Comparison of ENCODE assay signal across 36 cellular contexts in the genomic region with DNA sequence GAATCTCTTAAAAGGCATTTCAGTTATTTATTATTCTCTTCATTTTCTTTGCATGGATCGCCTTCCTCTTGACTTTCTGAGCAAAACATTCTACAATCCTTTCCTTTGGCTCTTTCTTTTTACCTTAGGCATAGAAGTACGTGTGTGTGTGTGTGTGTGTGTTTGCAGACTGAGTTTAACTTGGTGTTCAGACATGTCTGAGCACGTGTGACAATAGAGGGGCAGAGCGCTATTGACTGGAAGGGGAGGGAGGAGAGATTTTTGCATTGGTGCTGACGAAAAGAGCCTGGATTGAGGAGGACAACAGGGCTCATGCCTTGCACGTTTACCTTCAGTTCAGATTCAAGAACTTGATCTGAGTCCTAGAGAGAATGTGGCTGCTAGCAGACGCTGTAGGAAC.
"Had no signal": no experiment of that assay in that cellular context is flagged by ENCODE, and none has a peak within 500 bp of the region (broad histone marks: within the 10 kb centered on the region; RNA-seq: fewer than 3 reads in every experiment).

No MANE protein-coding gene starts in this region.

- ATAC-seq: activated CD8-positive, alpha-beta memory T cell treated with anti-CD3 and anti-CD28 coated beads, Interleukin-2, amount 10 ng/mL, durations not matched to agents 7 days and 5 days; activated T-cell treated with anti-CD3 and anti-CD28 coated beads, Interleukin-2, amount 50 U/mL, for 72 hours; activated T-helper 17 cell treated with anti-CD3 and anti-CD28 coated beads, Interleukin-2, amount 50 U/mL, for 72 hours; PC-3 had no signal

- H3K27ac ChIP-seq: brain microvascular endothelial cell, Peyer's patch, WERI-Rb-1 had no signal

- H3K9me3 ChIP-seq: MG63, Peyer's patch had no signal

- H3K9me3 Mint-ChIP-seq: activated CD4-positive, alpha-beta memory T cell treated with anti-CD3 and anti-CD28 coated beads, Interleukin-2, amount 10 ng/mL, durations not matched to agents 7 days and 5 days; activated naive CD8-positive, alpha-beta T cell treated with anti-CD3 and anti-CD28 coated beads for 36 hours; activated T-cell treated with anti-CD3 and anti-CD28 coated beads, Interleukin-2, amount 50 U/mL, for 72 hours; activated T-helper 17 cell treated with anti-CD3 and anti-CD28 coated beads, Interleukin-2, amount 50 U/mL, for 72 hours; IgD-negative memory B cell had no signal

- H3K36me3 ChIP-seq: brain microvascular endothelial cell, MG63, Peyer's patch, WERI-Rb-1 had no signal

- H3K4me1 ChIP-seq: Peyer's patch had no signal

- H3K4me1 Mint-ChIP-seq: activated CD4-positive, alpha-beta memory T cell treated with anti-CD3 and anti-CD28 coated beads, Interleukin-2, amount 10 ng/mL, durations not matched to agents 7 days and 5 days; activated CD8-positive, alpha-beta memory T cell treated with anti-CD3 and anti-CD28 coated beads, Interleukin-2, amount 10 ng/mL, durations not matched to agents 7 days and 5 days; activated naive CD8-positive, alpha-beta T cell treated with anti-CD3 and anti-CD28 coated beads for 36 hours; activated T-helper 17 cell treated with anti-CD3 and anti-CD28 coated beads, Interleukin-2, amount 50 U/mL, for 72 hours had no signal

- DNase-seq: activated CD4-positive, alpha-beta memory T cell treated with anti-CD3 and anti-CD28 coated beads, Interleukin-2, amount 10 ng/mL, durations not matched to agents 7 days and 5 days; activated CD4-positive, alpha-beta T cell treated with anti-CD3 and anti-CD28 coated beads for 1 hour; activated CD4-positive, alpha-beta T cell treated with anti-CD3 and anti-CD28 coated beads for 48 hours; activated CD4-positive, CD25-positive, alpha-beta regulatory T cell; activated CD8-positive, alpha-beta memory T cell treated with anti-CD3 and anti-CD28 coated beads for 24 hours; activated CD8-positive, alpha-beta memory T cell treated with anti-CD3 and anti-CD28 coated beads, Interleukin-2, amount 10 ng/mL, durations not matched to agents 7 days and 5 days; activated CD8-positive, alpha-beta memory T cell treated with anti-CD3 and anti-CD28 coated beads, Interleukin-2, amount 50 U/mL, for 48 hours; activated effector memory CD4-positive, alpha-beta T cell treated with anti-CD3 and anti-CD28 coated beads, Interleukin-2, amount 50 U/mL, for 16 hours; activated naive CD4-positive, alpha-beta T cell; activated naive CD4-positive, alpha-beta T cell treated with anti-CD3 and anti-CD28 coated beads, Interleukin-2, amount 50 U/mL, for 16 hours; activated naive CD8-positive, alpha-beta T cell treated with anti-CD3 and anti-CD28 coated beads for 36 hours; activated T-cell treated with anti-CD3 and anti-CD28 coated beads, Interleukin-2, amount 50 U/mL, for 72 hours; amniotic stem cell; aorta; brain microvascular endothelial cell; Karpas-422; KBM-7; MG63; NCI-H1048; NCI-H1105 treated with DMSO at 0.1 percent for 48 hours; NCI-H1436; NCI-H1694; NCI-H1930; NCI-H2081 treated with DMSO at 0.1 percent for 48 hours; NCI-H226; NCI-H446 treated with DMSO at 0.1 percent for 48 hours; NCI-H524; NCI-H69; NK-92 treated with Interleukin-12 subunit alpha and Interleukin-12 subunit beta, amount 100 ng/mL, for 24 hours; PC-3; Peyer's patch; Right ventricle myocardium superior; T1000; WERI-Rb-1 had no signal

- H3K27me3 ChIP-seq: brain microvascular endothelial cell, MG63, Peyer's patch had no signal

- H3K4me3 Mint-ChIP-seq: activated CD4-positive, alpha-beta memory T cell treated with anti-CD3 and anti-CD28 coated beads, Interleukin-2, amount 10 ng/mL, durations not matched to agents 7 days and 5 days; activated CD8-positive, alpha-beta memory T cell treated with anti-CD3 and anti-CD28 coated beads, Interleukin-2, amount 10 ng/mL, durations not matched to agents 7 days and 5 days; activated naive CD8-positive, alpha-beta T cell treated with anti-CD3 and anti-CD28 coated beads for 36 hours; activated T-cell treated with anti-CD3 and anti-CD28 coated beads, Interleukin-2, amount 50 U/mL, for 72 hours; activated T-helper 17 cell treated with anti-CD3 and anti-CD28 coated beads, Interleukin-2, amount 50 U/mL, for 72 hours; IgD-negative memory B cell had no signal

- H3K36me3 Mint-ChIP-seq: activated CD8-positive, alpha-beta memory T cell treated with anti-CD3 and anti-CD28 coated beads, Interleukin-2, amount 10 ng/mL, durations not matched to agents 7 days and 5 days; activated naive CD8-positive, alpha-beta T cell treated with anti-CD3 and anti-CD28 coated beads for 36 hours had no signal

- H3K27ac Mint-ChIP-seq: activated CD4-positive, alpha-beta memory T cell treated with anti-CD3 and anti-CD28 coated beads, Interleukin-2, amount 10 ng/mL, durations not matched to agents 7 days and 5 days; activated CD8-positive, alpha-beta memory T cell treated with anti-CD3 and anti-CD28 coated beads, Interleukin-2, amount 10 ng/mL, durations not matched to agents 7 days and 5 days; activated naive CD8-positive, alpha-beta T cell treated with anti-CD3 and anti-CD28 coated beads for 36 hours; activated T-cell treated with anti-CD3 and anti-CD28 coated beads, Interleukin-2, amount 50 U/mL, for 72 hours; activated T-helper 17 cell treated with anti-CD3 and anti-CD28 coated beads, Interleukin-2, amount 50 U/mL, for 72 hours had no signal

- H3K4me3 ChIP-seq: MG63, Peyer's patch had no signal
